Comparison of ENCODE assay signal across 1 cellular context in genomic region chr5:127270713-127271112, GRCh38. TPM values are rescaled to one million over a fixed set of nuclear protein-coding genes. Genes with fewer than 3 reads are reported as not detected.
"Had no signal": no experiment of that assay in that cellular context is flagged by ENCODE, and none has a peak within 500 bp of the region (broad histone marks: within the 10 kb centered on the region; RNA-seq: fewer than 3 reads in every experiment).

No MANE protein-coding gene starts in this region.

RNA-seq across cellular contexts. Expression of gene MEGF10, which starts 19.9 kb away (rescaled TPM):
- total RNA-seq: MCF 10A had no signal
